ENCODE assay signal across 9 cellular contexts in the genomic region with DNA sequence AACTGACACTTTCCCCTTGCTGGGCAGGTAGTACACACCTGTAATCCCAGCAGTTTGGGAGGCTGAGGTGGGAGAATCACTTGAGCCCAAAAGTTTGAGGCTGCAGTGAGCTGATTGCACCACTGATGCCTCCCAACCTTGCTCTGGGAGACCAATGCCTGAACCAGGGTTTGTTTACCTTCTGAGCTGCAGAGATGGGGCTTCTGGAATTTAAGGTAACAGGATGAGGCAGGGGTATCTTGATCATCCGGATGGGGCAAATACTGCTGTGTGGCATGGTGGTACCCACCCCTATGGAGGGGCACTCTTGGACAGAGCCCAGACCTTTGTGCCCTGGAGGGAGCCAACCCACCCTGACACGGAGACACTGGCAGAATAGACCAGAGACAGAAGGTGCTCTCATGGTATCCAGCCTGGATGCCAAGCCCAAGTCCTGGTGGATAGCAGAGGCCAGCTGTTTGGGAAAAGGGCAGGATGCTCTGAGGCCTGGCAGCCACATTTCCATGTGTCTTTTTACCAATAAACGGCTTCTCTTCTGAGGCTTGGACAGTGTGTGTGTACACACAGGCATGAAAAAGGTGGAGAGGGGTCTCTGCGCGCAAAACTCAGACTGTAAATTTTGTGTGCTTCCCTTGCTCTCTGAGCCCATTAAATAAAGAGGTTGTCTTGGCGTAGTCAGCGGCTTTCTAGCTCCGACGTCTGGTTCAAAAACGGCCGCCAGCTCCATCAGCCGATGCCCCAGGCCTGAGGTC. TPM values are rescaled to one million over a fixed set of nuclear protein-coding genes. Genes with fewer than 3 reads are reported as not detected.
A peak's percentile ranks its signal among the peaks of the same experiment; 100 is the strongest.
DNase-seq lines count a peak whose midpoint lies in the region; ATAC-seq and TF ChIP-seq lines count a peak whose summit lies in the region.
"Had no signal": no experiment of that assay in that cellular context is flagged by ENCODE, and none has a peak within 500 bp of the region (broad histone marks: within the 10 kb centered on the region; RNA-seq: fewer than 3 reads in every experiment).

No MANE protein-coding gene starts in this region.

- H3K9ac ChIP-seq in fibroblast of lung (ENCODE audit: insufficient read depth, low read length), result peak overlapping the region; percentile 63

- H3K36me3 ChIP-seq in RWPE2 (ENCODE audit: low read depth), result peaks cover 7% of the 10 kb centered on the region
- H3K36me3 ChIP-seq in fibroblast of lung (ENCODE audit: control insufficient read depth, insufficient read depth, low read length), result peaks cover 7% of the 10 kb centered on the region

- no peaks in the 10 kb centered on the region for H4K20me1 ChIP-seq in fibroblast of lung (ENCODE audit: control insufficient read depth, extremely low read depth, insufficient read depth, low read length)

- H3K9me3 ChIP-seq in RWPE2 (ENCODE audit: severe bottlenecking), result no peaks in the 10 kb centered on the region
- no peaks in the 10 kb centered on the region for H3K9me3 ChIP-seq in fibroblast of lung (ENCODE audit: control insufficient read depth, insufficient read depth, low read depth, low read length)

- no peak for DNase-seq in GM12865 (ENCODE audit: low read depth)
- no peak for DNase-seq in RWPE2 (ENCODE audit: low spot score)
- DNase-seq in fibroblast of lung (ENCODE audit: low read depth in 2 of 2), result no peak
- no peak for DNase-seq in retinal pigment epithelial cell (ENCODE audit: low read depth)
- no peak for DNase-seq in stimulated activated CD4-positive, alpha-beta T cell treated with anti-CD3 and anti-CD28 coated beads, Interleukin-4, amount 100 ng/mL, for 24 hours
- no peak for DNase-seq in NCI-H2171 (lab: John Stamatoyannopoulos, UW)

- H3K79me2 ChIP-seq in fibroblast of lung (ENCODE audit: control insufficient read depth, insufficient read depth, low read length), result no peaks in the 10 kb centered on the region

- no peak for ATAC-seq in RWPE2 (ENCODE audit: low read depth)
- no peak for ATAC-seq in GM19463 (IDR thresholded peaks at IDR 0.05; ENCODE audit: unreplicated experiment)
- no peak for ATAC-seq in GM21529 (IDR thresholded peaks at IDR 0.05; ENCODE audit: unreplicated experiment)

- H3K27ac ChIP-seq in RWPE2 (ENCODE audit: poor library complexity, severe bottlenecking), result peak overlapping the region; percentile 84
- peak overlapping the region; percentile 81 for H3K27ac ChIP-seq in fibroblast of lung (ENCODE audit: insufficient read depth, low read length)

- H3K4me2 ChIP-seq in fibroblast of lung (ENCODE audit: extremely low read depth, insufficient read depth, low read length), result peak overlapping the region; percentile 89

- no peaks in the 10 kb centered on the region for H3K27me3 ChIP-seq in RWPE2 (ENCODE audit: insufficient read depth, poor library complexity, severe bottlenecking)
- no peaks in the 10 kb centered on the region for H3K27me3 ChIP-seq in fibroblast of lung (ENCODE audit: control insufficient read depth, insufficient read depth, low read length)

- H3K4me3 ChIP-seq in GM12865 (ENCODE audit: low read depth, low read length) (peak overlapping the region; percentile 72), RWPE2 (ENCODE audit: severe bottlenecking) (peak overlapping the region; percentile 47), fibroblast of lung (replicated peaks in 1 of 4; ENCODE audit: control extremely low read depth in 1 of 4, insufficient read depth in 1 of 4, low read depth in 3 of 4, low read length in 4 of 4) (peak overlapping the region; percentile 52 to 76 (median 62)), retinal pigment epithelial cell (ENCODE audit: low read length) (peak overlapping the region; percentile 73)

- H3K4me1 ChIP-seq in RWPE2 (ENCODE audit: insufficient read depth, poor library complexity, severe bottlenecking) (no peaks in the 10 kb centered on the region), fibroblast of lung (ENCODE audit: control insufficient read depth, extremely low read depth, insufficient read depth, low read length) (peaks cover 11% of the 10 kb centered on the region)

- TF ChIP-seq CTCF in GM12865 (IDR thresholded peaks at IDR 0.05; ENCODE audit: insufficient read depth, low read depth, low read length, missing control alignments) (no peak), RWPE2 (IDR thresholded peaks at IDR 0.05; ENCODE audit: poor library complexity, severe bottlenecking) (no peak), fibroblast of lung (conservative IDR thresholded peaks at IDR 0.05 in 1 of 2, IDR thresholded peaks at IDR 0.05 in 1 of 2; ENCODE audit: low read depth in 1 of 2, low read length in 2 of 2) (no peak), retinal pigment epithelial cell (conservative IDR thresholded peaks at IDR 0.05; ENCODE audit: low read depth, low read length) (no peak)

- H2AFZ ChIP-seq in fibroblast of lung (ENCODE audit: low read length), result peak overlapping the region; percentile 77

RNA-seq across cellular contexts. Expression of gene ZNF48, which starts 4.4 kb away (rescaled TPM):
- 7.3 and 7.7 TPM in 2 replicates for total RNA-seq in fibroblast of lung
- polyA plus RNA-seq in fibroblast of lung, result 3.2 and 4.0 TPM in 2 replicates
- 3.6 and 4.4 TPM in 2 replicates for polyA plus RNA-seq in fibroblast of lung (2012)
- 3.7 and 5.3 TPM in 2 replicates for polyA minus RNA-seq in fibroblast of lung (ENCODE audit: low replicate concordance)

RNA-seq across cellular contexts. Expression of gene ZNF771, which starts 7.8 kb away (rescaled TPM):
- total RNA-seq in fibroblast of lung, result 8.4 and 10.5 TPM in 2 replicates
- polyA plus RNA-seq in fibroblast of lung, result 3.1 and 4.5 TPM in 2 replicates
- polyA plus RNA-seq in fibroblast of lung (2012), result 3.5 and 8.0 TPM in 2 replicates
- polyA minus RNA-seq in fibroblast of lung (ENCODE audit: low replicate concordance), result 1.4 and 4.7 TPM in 2 replicates

RNA-seq across cellular contexts. Expression of gene SEPTIN1, which starts 17.2 kb away (rescaled TPM):
- total RNA-seq in fibroblast of lung, result 0.17 and 0.26 TPM in 2 replicates
- 0.17 TPM in 1 of 2 replicates, not detected in the other for polyA plus RNA-seq in fibroblast of lung
- 0.78 and 2.0 TPM in 2 replicates for polyA plus RNA-seq in fibroblast of lung (2012)
- 0.24 TPM in 1 of 2 replicates, not detected in the other for polyA minus RNA-seq in fibroblast of lung (ENCODE audit: low replicate concordance)

RNA-seq across cellular contexts. Expression of gene MYL11, which starts 25.0 kb away (rescaled TPM):
- not detected in 2 replicates for total RNA-seq in fibroblast of lung
- polyA plus RNA-seq in fibroblast of lung, result 0.11 and 0.45 TPM in 2 replicates
- 0.78 and 0.87 TPM in 2 replicates for polyA plus RNA-seq in fibroblast of lung (2012)
- polyA minus RNA-seq in fibroblast of lung (ENCODE audit: low replicate concordance), result 2.8 TPM in 1 of 2 replicates, not detected in the other
- total RNA-seq: glomerular endothelial cell had no signal

RNA-seq across cellular contexts. Expression of gene TBC1D10B, which starts 29.3 kb away (rescaled TPM):
- 22.1 and 29.6 TPM in 2 replicates for total RNA-seq in fibroblast of lung
- polyA plus RNA-seq in fibroblast of lung, result 14.8 and 22.1 TPM in 2 replicates
- 27.7 and 39.0 TPM in 2 replicates for polyA plus RNA-seq in fibroblast of lung (2012)
- polyA minus RNA-seq in fibroblast of lung (ENCODE audit: low replicate concordance), result 65.2 and 104 TPM in 2 replicates
